In genomic region chr2:147641644-147642043, GRCh38 we compare ENCODE assay signal across 25 cellular contexts.
"Had no signal": no experiment of that assay in that cellular context is flagged by ENCODE, and none has a peak within 500 bp of the region (broad histone marks: within the 10 kb centered on the region; RNA-seq: fewer than 3 reads in every experiment).

No MANE protein-coding gene starts in this region.

- H3K4me1 ChIP-seq: gastrocnemius medialis, prostate gland had no signal

- H3K4me3 ChIP-seq: gastrocnemius medialis, heart left ventricle, mucosa of descending colon, neural progenitor cell, prostate gland, suprapubic skin, transverse colon, vagina had no signal

- H3K9ac ChIP-seq: neural progenitor cell had no signal

- H3K27me3 ChIP-seq: gastrocnemius medialis, heart left ventricle, neural progenitor cell, suprapubic skin, transverse colon, vagina had no signal

- H3K27ac ChIP-seq: epithelial cell of prostate, gastrocnemius medialis, heart left ventricle, neural progenitor cell, prostate gland, suprapubic skin, transverse colon, vagina had no signal

- H2AFZ ChIP-seq: neural progenitor cell had no signal

- H3K36me3 ChIP-seq: gastrocnemius medialis, heart left ventricle, neural progenitor cell, prostate gland, suprapubic skin, transverse colon, vagina had no signal

- H3K4me2 ChIP-seq: neural progenitor cell had no signal

- H3K9me3 ChIP-seq: gastrocnemius medialis, heart left ventricle, mucosa of descending colon, prostate gland, suprapubic skin, transverse colon, vagina had no signal

- ATAC-seq: activated CD8-positive, alpha-beta memory T cell treated with anti-CD3 and anti-CD28 coated beads, Interleukin-2, amount 10 ng/mL, durations not matched to agents 7 days and 5 days; effector memory CD8-positive, alpha-beta T cell; gastrocnemius medialis; heart left ventricle; left ventricle myocardium superior; mucosa of descending colon; right cardiac atrium had no signal

- FAIRE-seq: small intestine had no signal

- DNase-seq: activated B cell treated with CpG ODN at 0.5 μM for 24 hours; activated CD4-positive, alpha-beta memory T cell treated with anti-CD3 and anti-CD28 coated beads, Interleukin-2, amount 10 ng/mL, durations not matched to agents 7 days and 5 days; activated CD4-positive, alpha-beta T cell treated with anti-CD3 and anti-CD28 coated beads for 48 hours; activated CD8-positive, alpha-beta memory T cell treated with anti-CD3 and anti-CD28 coated beads, Interleukin-2, amount 10 ng/mL, durations not matched to agents 7 days and 5 days; amniotic stem cell; caudate nucleus; effector memory CD8-positive, alpha-beta T cell; gastrocnemius medialis; heart left ventricle; immature natural killer cell; kidney glomerular epithelial cell; left ventricle myocardium superior; mucosa of descending colon; naive B cell; right cardiac atrium; small intestine; stimulated activated CD4-positive, alpha-beta T cell treated with anti-CD3 and anti-CD28 coated beads, Interleukin-15, amount 100 ng/mL, for 24 hours; stimulated activated CD4-positive, alpha-beta T cell treated with anti-CD3 and anti-CD28 coated beads, Interleukin-2, amount 100 ng/mL, for 48 hours; T-helper 9 cell; transverse colon had no signal
